In the genomic region with DNA sequence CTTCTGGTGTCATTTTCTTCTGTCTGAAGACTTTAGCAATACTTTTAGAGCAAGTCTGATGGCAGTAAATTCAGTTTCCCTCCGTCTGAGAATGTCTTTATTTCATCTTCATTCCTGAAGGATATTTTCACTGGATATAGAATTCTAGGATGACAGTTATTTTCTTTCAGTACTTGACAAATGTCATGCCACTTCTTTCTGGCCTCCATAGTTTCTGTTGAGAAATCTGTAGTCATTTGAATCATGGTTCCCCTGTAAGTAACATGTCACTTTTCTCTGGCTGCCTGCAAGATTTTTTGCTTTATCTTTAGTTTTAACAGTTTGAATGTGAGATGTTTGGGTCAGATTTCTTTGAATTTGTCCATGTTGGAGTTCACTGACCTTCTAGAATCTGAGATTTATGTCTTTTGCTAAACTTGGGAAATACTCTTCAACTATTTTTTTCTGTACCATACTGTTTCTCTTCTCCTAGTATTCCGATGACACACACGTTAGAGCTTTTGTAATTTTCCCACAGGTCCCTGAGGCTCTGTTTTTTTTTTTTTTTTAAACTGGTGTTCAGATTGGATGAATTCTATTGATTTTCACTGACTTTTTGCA, we compare ENCODE assay signal across 3 cellular contexts.
TF ChIP-seq lines count a peak whose summit lies in the region.

No MANE protein-coding gene starts in this region.

TF ChIP-seq in SK-N-SH treated with all-trans-retinoic acid at 6 μM for 48 hours, 23 proteins besides CTCF, POLR2A, EP300 and RAD21:
- 0 out of 2 replicates have a peak, but pooled peaks have one; percentile 32 for TF ChIP-seq ZFP30 (CRISPR knock-in tag; IDR thresholded peaks at IDR 0.05)
- TF ChIP-seq ARNTL (CRISPR knock-in tag; IDR thresholded peaks at IDR 0.05; ENCODE audit: borderline replicate concordance, low read depth): no peak
- TF ChIP-seq ISL1 (CRISPR knock-in tag; IDR thresholded peaks at IDR 0.05): no peak

TF ChIP-seq in SK-N-SH, 30 proteins besides CTCF, POLR2A, EP300 and RAD21:
- no peak for TF ChIP-seq TAF1 (IDR thresholded peaks at IDR 0.05; ENCODE audit: borderline replicate concordance, low read depth, low read length)
- no peak for TF ChIP-seq USF1 (IDR thresholded peaks at IDR 0.05; ENCODE audit: borderline replicate concordance, low read depth)
- TF ChIP-seq SIN3A (IDR thresholded peaks at IDR 0.05; ENCODE audit: borderline replicate concordance, low read depth, low read length): no peak
- TF ChIP-seq JUND (IDR thresholded peaks at IDR 0.05): no peak
- TF ChIP-seq RCOR1 (IDR thresholded peaks at IDR 0.05; ENCODE audit: low read length): no peak
- no peak for TF ChIP-seq TEAD4 (IDR thresholded peaks at IDR 0.05; ENCODE audit: borderline replicate concordance, insufficient read depth)
- TF ChIP-seq FOXM1 (IDR thresholded peaks at IDR 0.05; ENCODE audit: low read depth): no peak
- TF ChIP-seq TCF12 (IDR thresholded peaks at IDR 0.05): no peak
- no peak for TF ChIP-seq GABPA (IDR thresholded peaks at IDR 0.05; ENCODE audit: low read depth)
- TF ChIP-seq MXI1 (IDR thresholded peaks at IDR 0.05; ENCODE audit: low read depth, low read length): no peak
- no peak for TF ChIP-seq RFX5 (IDR thresholded peaks at IDR 0.05; ENCODE audit: low read length)
- no peak for TF ChIP-seq NFIC (IDR thresholded peaks at IDR 0.05; ENCODE audit: borderline replicate concordance)
- no peak for TF ChIP-seq POLR2AphosphoS5 (IDR thresholded peaks at IDR 0.05; ENCODE audit: low read depth, low read length)
- TF ChIP-seq NRF1 (IDR thresholded peaks at IDR 0.05; ENCODE audit: low read depth, low read length): no peak
- TF ChIP-seq CHD2 (IDR thresholded peaks at IDR 0.05; ENCODE audit: low read length, partially characterized antibody): no peak
- TF ChIP-seq ELF1 (IDR thresholded peaks at IDR 0.05): no peak
- TF ChIP-seq EZH2phosphoT487 (IDR thresholded peaks at IDR 0.05; ENCODE audit: borderline replicate concordance, low read depth): no peak
- TF ChIP-seq FOXJ3 (CRISPR knock-in tag; IDR thresholded peaks at IDR 0.05): no peak
- TF ChIP-seq RXRA (IDR thresholded peaks at IDR 0.05; ENCODE audit: borderline replicate concordance, low read depth): no peak
- TF ChIP-seq, protein P1, sequence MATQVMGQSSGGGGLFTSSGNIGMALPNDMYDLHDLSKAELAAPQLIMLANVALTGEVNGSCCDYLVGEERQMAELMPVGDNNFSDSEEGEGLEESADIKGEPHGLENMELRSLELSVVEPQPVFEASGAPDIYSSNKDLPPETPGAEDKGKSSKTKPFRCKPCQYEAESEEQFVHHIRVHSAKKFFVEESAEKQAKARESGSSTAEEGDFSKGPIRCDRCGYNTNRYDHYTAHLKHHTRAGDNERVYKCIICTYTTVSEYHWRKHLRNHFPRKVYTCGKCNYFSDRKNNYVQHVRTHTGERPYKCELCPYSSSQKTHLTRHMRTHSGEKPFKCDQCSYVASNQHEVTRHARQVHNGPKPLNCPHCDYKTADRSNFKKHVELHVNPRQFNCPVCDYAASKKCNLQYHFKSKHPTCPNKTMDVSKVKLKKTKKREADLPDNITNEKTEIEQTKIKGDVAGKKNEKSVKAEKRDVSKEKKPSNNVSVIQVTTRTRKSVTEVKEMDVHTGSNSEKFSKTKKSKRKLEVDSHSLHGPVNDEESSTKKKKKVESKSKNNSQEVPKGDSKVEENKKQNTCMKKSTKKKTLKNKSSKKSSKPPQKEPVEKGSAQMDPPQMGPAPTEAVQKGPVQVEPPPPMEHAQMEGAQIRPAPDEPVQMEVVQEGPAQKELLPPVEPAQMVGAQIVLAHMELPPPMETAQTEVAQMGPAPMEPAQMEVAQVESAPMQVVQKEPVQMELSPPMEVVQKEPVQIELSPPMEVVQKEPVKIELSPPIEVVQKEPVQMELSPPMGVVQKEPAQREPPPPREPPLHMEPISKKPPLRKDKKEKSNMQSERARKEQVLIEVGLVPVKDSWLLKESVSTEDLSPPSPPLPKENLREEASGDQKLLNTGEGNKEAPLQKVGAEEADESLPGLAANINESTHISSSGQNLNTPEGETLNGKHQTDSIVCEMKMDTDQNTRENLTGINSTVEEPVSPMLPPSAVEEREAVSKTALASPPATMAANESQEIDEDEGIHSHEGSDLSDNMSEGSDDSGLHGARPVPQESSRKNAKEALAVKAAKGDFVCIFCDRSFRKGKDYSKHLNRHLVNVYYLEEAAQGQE (IDR thresholded peaks at IDR 0.05; ENCODE audit: low read depth, low read length): no peak

TF ChIP-seq in K562, 482 proteins besides CTCF, POLR2A, EP300 and RAD21 (continues in another document):
- TF ChIP-seq ZFPM2 (CRISPR knock-in tag; IDR thresholded peaks at IDR 0.05) (no peak), CC2D1A (IDR thresholded peaks at IDR 0.05) (no peak), CBX3 (IDR thresholded peaks at IDR 0.05; ENCODE audit: borderline replicate concordance in 1 of 2, low read length in 2 of 2) (peak in 1 of 2 experiments; percentile 98; a peak in 2 of 3 replicates), ZNF384 (IDR thresholded peaks at IDR 0.05; ENCODE audit: low read depth, low read length) (no peak), ZNF584 (CRISPR knock-in tag; IDR thresholded peaks at IDR 0.05; ENCODE audit: low read depth) (no peak), THRA (IDR thresholded peaks at IDR 0.05) (no peak), ZBTB17 (CRISPR knock-in tag; IDR thresholded peaks at IDR 0.05) (no peak), GTF3C2 (IDR thresholded peaks at IDR 0.05; ENCODE audit: borderline replicate concordance, extremely low read depth, insufficient read length) (no peak), KLF6 (CRISPR knock-in tag; IDR thresholded peaks at IDR 0.05; ENCODE audit: borderline replicate concordance) (no peak), ZNF699 (CRISPR knock-in tag; IDR thresholded peaks at IDR 0.05; ENCODE audit: insufficient replicate concordance) (no peak), CBX5 (IDR thresholded peaks at IDR 0.05; ENCODE audit: borderline replicate concordance, low read depth) (peak; percentile 95), NCOA1 (IDR thresholded peaks at IDR 0.05; ENCODE audit: low read depth) (no peak), STAG1 (CRISPR knock-in tag; IDR thresholded peaks at IDR 0.05; ENCODE audit: borderline replicate concordance) (no peak), KDM5B (IDR thresholded peaks at IDR 0.05; ENCODE audit: insufficient replicate concordance, low read depth, low read length) (no peak), CEBPG (CRISPR knock-in tag; IDR thresholded peaks at IDR 0.05) (no peak), CEBPG (tag; conservative IDR thresholded peaks at IDR 0.05 in 1 of 2, IDR thresholded peaks at IDR 0.05 in 1 of 2) (no peak), THAP12 (CRISPR knock-in tag; IDR thresholded peaks at IDR 0.05) (no peak), IRF2 (CRISPR knock-in tag; IDR thresholded peaks at IDR 0.05) (no peak), USF2 (CRISPR knock-in tag; IDR thresholded peaks at IDR 0.05) (no peak), ZBTB34 (CRISPR knock-in tag; IDR thresholded peaks at IDR 0.05) (no peak), COPS2 (conservative IDR thresholded peaks at IDR 0.05) (no peak), TRIM24 (IDR thresholded peaks at IDR 0.05) (peak; percentile 65 to 83; a peak in 3 of 4 replicates), KDM1A (IDR thresholded peaks at IDR 0.05) (no peak), MBD2 (IDR thresholded peaks at IDR 0.05; ENCODE audit: borderline replicate concordance, low read depth) (no peak), ZEB2 (IDR thresholded peaks at IDR 0.05) (0 out of 2 replicates have a peak, but pooled peaks have one; percentile 35)
- TF ChIP-seq, protein P2, sequence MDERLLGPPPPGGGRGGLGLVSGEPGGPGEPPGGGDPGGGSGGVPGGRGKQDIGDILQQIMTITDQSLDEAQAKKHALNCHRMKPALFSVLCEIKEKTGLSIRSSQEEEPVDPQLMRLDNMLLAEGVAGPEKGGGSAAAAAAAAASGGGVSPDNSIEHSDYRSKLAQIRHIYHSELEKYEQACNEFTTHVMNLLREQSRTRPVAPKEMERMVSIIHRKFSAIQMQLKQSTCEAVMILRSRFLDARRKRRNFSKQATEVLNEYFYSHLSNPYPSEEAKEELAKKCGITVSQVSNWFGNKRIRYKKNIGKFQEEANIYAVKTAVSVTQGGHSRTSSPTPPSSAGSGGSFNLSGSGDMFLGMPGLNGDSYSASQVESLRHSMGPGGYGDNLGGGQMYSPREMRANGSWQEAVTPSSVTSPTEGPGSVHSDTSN (CRISPR knock-in tag; IDR thresholded peaks at IDR 0.05; ENCODE audit: low read depth): no peak
- TF ChIP-seq, protein P2 (tag; conservative IDR thresholded peaks at IDR 0.05; ENCODE audit: low read depth): 0 out of 2 replicates have a peak, but pooled peaks have one; percentile 5
- TF ChIP-seq, protein P3, sequence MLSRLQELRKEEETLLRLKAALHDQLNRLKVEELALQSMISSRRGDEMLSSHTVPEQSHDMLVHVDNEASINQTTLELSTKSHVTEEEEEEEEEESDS (CRISPR knock-in tag; IDR thresholded peaks at IDR 0.05): no peak
